ENCODE assay signal across 1 cellular context in genomic region chr16:18783430-18784341, GRCh38.
TF ChIP-seq lines count a peak whose summit lies in the region.

No MANE protein-coding gene starts in this region.

TF ChIP-seq in HepG2, 621 proteins besides CTCF, POLR2A, EP300 and RAD21:
- TF ChIP-seq MXD3 (CRISPR knock-in tag; IDR thresholded peaks at IDR 0.05) (no peak), CREM (IDR thresholded peaks at IDR 0.05) (no peak), CREM (CRISPR knock-in tag; IDR thresholded peaks at IDR 0.05) (no peak), FOXO4 (CRISPR knock-in tag; conservative IDR thresholded peaks at IDR 0.05) (0 out of 2 replicates have a peak, but pooled peaks have one; percentile 26), ZNF784 (CRISPR knock-in tag; IDR thresholded peaks at IDR 0.05; ENCODE audit: borderline replicate concordance) (peak; percentile 62; the same call in 1 of the 2 replicates), ZBTB3 (CRISPR knock-in tag; IDR thresholded peaks at IDR 0.05; ENCODE audit: borderline replicate concordance, low read depth) (no peak), ZNF574 (CRISPR knock-in tag; IDR thresholded peaks at IDR 0.05) (no peak), ZNF709 (CRISPR knock-in tag; IDR thresholded peaks at IDR 0.05) (no peak), MXI1 (IDR thresholded peaks at IDR 0.05; ENCODE audit: borderline replicate concordance, low read depth, low read length) (no peak), HMGXB3 (CRISPR knock-in tag; IDR thresholded peaks at IDR 0.05; ENCODE audit: borderline replicate concordance) (no peak), SMYD3 (CRISPR knock-in tag; IDR thresholded peaks at IDR 0.05) (0 out of 2 replicates have a peak, but pooled peaks have one; percentile 20), THAP7 (CRISPR knock-in tag; IDR thresholded peaks at IDR 0.05) (no peak), ESRRA (CRISPR knock-in tag; IDR thresholded peaks at IDR 0.05; ENCODE audit: low read depth) (no peak), TEAD3 (CRISPR knock-in tag; optimal IDR thresholded peaks at IDR 0.05; ENCODE audit: borderline replicate concordance) (no peak), TFDP2 (CRISPR knock-in tag; IDR thresholded peaks at IDR 0.05) (no peak), RBFOX2 (IDR thresholded peaks at IDR 0.05; ENCODE audit: low read depth, low read length) (0 out of 2 replicates have a peak, but pooled peaks have one; percentile 5), ZNF800 (CRISPR knock-in tag; IDR thresholded peaks at IDR 0.05) (no peak), NFKBIZ (CRISPR knock-in tag; IDR thresholded peaks at IDR 0.05) (no peak), SRF (IDR thresholded peaks at IDR 0.05; ENCODE audit: low read depth, low read length) (no peak), ZMYM3 (CRISPR knock-in tag; IDR thresholded peaks at IDR 0.05) (no peak), RBAK (CRISPR knock-in tag; IDR thresholded peaks at IDR 0.05) (peak; percentile 24; the same call in 1 of the 2 replicates), SSRP1 (CRISPR knock-in tag; IDR thresholded peaks at IDR 0.05) (peak; percentile 65; the same call in 1 of the 2 replicates), ZNF558 (CRISPR knock-in tag; IDR thresholded peaks at IDR 0.05; ENCODE audit: borderline replicate concordance) (no peak), SMARCE1 (IDR thresholded peaks at IDR 0.05; ENCODE audit: borderline replicate concordance) (no peak), DNMT1 (CRISPR knock-in tag; IDR thresholded peaks at IDR 0.05) (no peak), HNF1A (IDR thresholded peaks at IDR 0.05; ENCODE audit: low read depth) (no peak), HNF1A (CRISPR knock-in tag; IDR thresholded peaks at IDR 0.05; ENCODE audit: borderline replicate concordance) (no peak), ATF1 (CRISPR knock-in tag; IDR thresholded peaks at IDR 0.05) (no peak), ZNF10 (CRISPR knock-in tag; IDR thresholded peaks at IDR 0.05; ENCODE audit: borderline replicate concordance, low read depth) (no peak), RBM22 (optimal IDR thresholded peaks at IDR 0.05; ENCODE audit: low read length) (peak; percentile 93), ZIK1 (CRISPR knock-in tag; IDR thresholded peaks at IDR 0.05; ENCODE audit: borderline replicate concordance, low read depth) (no peak), ZBTB38 (CRISPR knock-in tag; IDR thresholded peaks at IDR 0.05) (0 out of 2 replicates have a peak, but pooled peaks have one; percentile 67), KDM1A (CRISPR knock-in tag; IDR thresholded peaks at IDR 0.05) (no peak)
